1 cellular context compared by ENCODE assay signal in genomic region chr6:142240203-142240602, GRCh38.
A peak's percentile ranks its signal among the peaks of the same experiment; 100 is the strongest.
TF ChIP-seq lines count a peak whose summit lies in the region.

No MANE protein-coding gene starts in this region.

TF ChIP-seq in K562, 482 proteins besides CTCF, POLR2A, EP300 and RAD21 (continued from another document):
- TF ChIP-seq CHD7 (IDR thresholded peaks at IDR 0.05; ENCODE audit: low read depth, low read length): no peak
- 0 out of 2 replicates have a peak, but pooled peaks have one; percentile 52 for TF ChIP-seq NFIX (CRISPR knock-in tag; IDR thresholded peaks at IDR 0.05; ENCODE audit: low read depth)
- TF ChIP-seq ARID3B (CRISPR knock-in tag; IDR thresholded peaks at IDR 0.05; ENCODE audit: borderline replicate concordance): no peak
- no peak for TF ChIP-seq MAFK (IDR thresholded peaks at IDR 0.05; ENCODE audit: low read length)
- TF ChIP-seq ZBTB49 (CRISPR knock-in tag; IDR thresholded peaks at IDR 0.05; ENCODE audit: borderline replicate concordance): no peak
- no peak for TF ChIP-seq ATF3 (IDR thresholded peaks at IDR 0.05)
- no peak for TF ChIP-seq ATF3 (CRISPR knock-in tag; conservative IDR thresholded peaks at IDR 0.05)
- no peak for TF ChIP-seq ZFP91 (CRISPR knock-in tag; IDR thresholded peaks at IDR 0.05)
- no peak for TF ChIP-seq ZBTB8A (IDR thresholded peaks at IDR 0.05; ENCODE audit: partially characterized antibody)
- no peak for TF ChIP-seq SRSF7 (optimal IDR thresholded peaks at IDR 0.05; ENCODE audit: low read depth, low read length)
- no peak for TF ChIP-seq ZNF175 (CRISPR knock-in tag; IDR thresholded peaks at IDR 0.05; ENCODE audit: low read depth)
- no peak for TF ChIP-seq TGIF2 (CRISPR knock-in tag; IDR thresholded peaks at IDR 0.05)
- TF ChIP-seq ZNF311 (CRISPR knock-in tag; IDR thresholded peaks at IDR 0.05): no peak
- no peak for TF ChIP-seq FIP1L1 (IDR thresholded peaks at IDR 0.05; ENCODE audit: low read depth, low read length, poor library complexity, severe bottlenecking)
- no peak for TF ChIP-seq SNAPC5 (CRISPR knock-in tag; IDR thresholded peaks at IDR 0.05)
- TF ChIP-seq POLR2AphosphoS2 (IDR thresholded peaks at IDR 0.05; ENCODE audit: low read length): no peak
- peak; percentile 78 for TF ChIP-seq NFIC (IDR thresholded peaks at IDR 0.05)
